18 cellular contexts compared by ENCODE assay signal in the genomic region with DNA sequence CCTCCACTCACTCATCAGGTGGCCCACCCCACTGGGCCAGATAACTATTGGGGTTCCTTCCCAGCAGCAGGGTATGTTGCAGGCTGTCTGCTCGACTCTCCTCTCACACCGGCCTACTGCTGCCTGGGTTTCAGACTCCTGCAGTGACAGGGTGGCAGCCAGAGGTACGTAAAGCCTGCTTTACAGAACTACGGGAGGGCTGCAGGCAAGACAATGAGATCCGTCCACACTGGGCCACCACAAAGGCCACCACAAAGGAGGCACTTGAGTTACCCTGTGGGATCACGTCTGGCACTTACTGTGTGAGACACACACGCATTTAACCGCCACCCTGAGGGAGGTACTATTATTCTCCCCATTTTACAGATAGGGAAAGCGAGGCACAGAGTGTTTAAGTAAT.
A peak's percentile ranks its signal among the peaks of the same experiment; 100 is the strongest.
DNase-seq lines count a peak whose midpoint lies in the region; ATAC-seq and TF ChIP-seq lines count a peak whose summit lies in the region.
"Had no signal": no experiment of that assay in that cellular context is flagged by ENCODE, and none has a peak within 500 bp of the region (broad histone marks: within the 10 kb centered on the region; RNA-seq: fewer than 3 reads in every experiment).

No MANE protein-coding gene starts in this region.

- H3K4me2 ChIP-seq in SU-DHL-6 (ENCODE audit: low read depth, low read length, poor library complexity, severe bottlenecking) = no peak overlapping the region
- H3K4me2 ChIP-seq: A549, BLaER1 had no signal

- H3K27ac Mint-ChIP-seq in activated T-cell treated with anti-CD3 and anti-CD28 coated beads, Interleukin-2, amount 50 U/mL, for 72 hours = peak overlapping the region; percentile 26
- H3K27ac Mint-ChIP-seq in stimulated activated effector memory CD8-positive, alpha-beta T cell treated with anti-CD3 and anti-CD28 coated beads, Interleukin-12 subunit alpha, Interleukin-12 subunit beta, amount 100 ng/mL, for 72 hours = peak overlapping the region; percentile 71
- no peak overlapping the region for H3K27ac Mint-ChIP-seq in T-helper 2 cell treated with Interferon-gamma antibody and Interleukin-4, amounts not matched to agents 5 μg/mL and 100 μg/mL, for 36 hours

- no peak overlapping the region for H2AFZ ChIP-seq in SU-DHL-6 (ENCODE audit: low read depth, low read length, severe bottlenecking)

- H3K36me3 ChIP-seq in SU-DHL-6 (ENCODE audit: low read length) = no peaks in the 10 kb centered on the region
- H3K36me3 ChIP-seq: ascending aorta, thoracic aorta had no signal

- no peak overlapping the region for H3K4me3 ChIP-seq in SU-DHL-6 (ENCODE audit: insufficient read depth, low read length, poor library complexity, severe bottlenecking)
- no peak overlapping the region for H3K4me3 ChIP-seq in coronary artery
- H3K4me3 ChIP-seq: A549, ascending aorta, BLaER1, thoracic aorta had no signal

- H3K4me3 Mint-ChIP-seq in activated T-cell treated with anti-CD3 and anti-CD28 coated beads, Interleukin-2, amount 50 U/mL, for 72 hours = no peak overlapping the region
- no peak overlapping the region for H3K4me3 Mint-ChIP-seq in stimulated activated effector memory CD8-positive, alpha-beta T cell treated with anti-CD3 and anti-CD28 coated beads, Interleukin-12 subunit alpha, Interleukin-12 subunit beta, amount 100 ng/mL, for 72 hours
- no peak overlapping the region for H3K4me3 Mint-ChIP-seq in T-helper 2 cell treated with Interferon-gamma antibody and Interleukin-4, amounts not matched to agents 5 μg/mL and 100 μg/mL, for 36 hours

- peaks cover 38% of the 10 kb centered on the region for H3K4me1 Mint-ChIP-seq in activated T-cell treated with anti-CD3 and anti-CD28 coated beads, Interleukin-2, amount 50 U/mL, for 72 hours (ENCODE audit: low read depth)
- H3K4me1 Mint-ChIP-seq in stimulated activated effector memory CD8-positive, alpha-beta T cell treated with anti-CD3 and anti-CD28 coated beads, Interleukin-12 subunit alpha, Interleukin-12 subunit beta, amount 100 ng/mL, for 72 hours = peaks cover 33% of the 10 kb centered on the region
- peaks cover 8% of the 10 kb centered on the region for H3K4me1 Mint-ChIP-seq in T-helper 2 cell treated with Interferon-gamma antibody and Interleukin-4, amounts not matched to agents 5 μg/mL and 100 μg/mL, for 36 hours (ENCODE audit: low read depth)

- H3K9me3 Mint-ChIP-seq in activated T-cell treated with anti-CD3 and anti-CD28 coated beads, Interleukin-2, amount 50 U/mL, for 72 hours = no peaks in the 10 kb centered on the region
- no peaks in the 10 kb centered on the region for H3K9me3 Mint-ChIP-seq in stimulated activated effector memory CD8-positive, alpha-beta T cell treated with anti-CD3 and anti-CD28 coated beads, Interleukin-12 subunit alpha, Interleukin-12 subunit beta, amount 100 ng/mL, for 72 hours
- no peaks in the 10 kb centered on the region for H3K9me3 Mint-ChIP-seq in T-helper 2 cell treated with Interferon-gamma antibody and Interleukin-4, amounts not matched to agents 5 μg/mL and 100 μg/mL, for 36 hours

- no peak for DNase-seq in activated T-cell treated with anti-CD3 and anti-CD28 coated beads, Interleukin-2, amount 50 U/mL, for 72 hours
- DNase-seq in activated T-cell treated with anti-CD3 and anti-CD28 coated beads, Interleukin-2, amount 50 U/mL, for 1 hour = no peak
- DNase-seq in coronary artery (ENCODE audit: low spot score) (peak; percentile 46), NCI-H2107 treated with DMSO at 0.1 percent for 48 hours (lab: John Stamatoyannopoulos, UW; ENCODE audit: unreplicated experiment) (no peak)
- no peak for DNase-seq in stimulated activated effector memory CD8-positive, alpha-beta T cell treated with anti-CD3 and anti-CD28 coated beads, Interleukin-12 subunit alpha, Interleukin-12 subunit beta, amount 100 ng/mL, for 72 hours (ENCODE audit: low spot score in 2 of 2)
- DNase-seq in T-helper 2 cell treated with Interferon-gamma antibody and Interleukin-4, amounts not matched to agents 5 μg/mL and 100 μg/mL, for 36 hours (ENCODE audit: low spot score) = no peak
- DNase-seq: activated CD8-positive, alpha-beta memory T cell treated with anti-CD3 and anti-CD28 coated beads for 24 hours; DMS153; kidney glomerular epithelial cell; NCI-H187; NCI-H446; NK-92 treated with Interleukin-12 subunit alpha and Interleukin-12 subunit beta, amount 100 ng/mL, for 24 hours had no signal

- no peaks in the 10 kb centered on the region for H3K27me3 Mint-ChIP-seq in activated T-cell treated with anti-CD3 and anti-CD28 coated beads, Interleukin-2, amount 50 U/mL, for 72 hours (ENCODE audit: low read depth)
- H3K27me3 Mint-ChIP-seq in T-helper 2 cell treated with Interferon-gamma antibody and Interleukin-4, amounts not matched to agents 5 μg/mL and 100 μg/mL, for 36 hours (ENCODE audit: low read depth) = no peaks in the 10 kb centered on the region

- H3K79me2 ChIP-seq in SU-DHL-6 (ENCODE audit: insufficient read depth, low read length) = no peaks in the 10 kb centered on the region

- peaks cover 9 to 32% of the 10 kb centered on the region in 2 donors for H3K36me3 Mint-ChIP-seq in activated T-cell treated with anti-CD3 and anti-CD28 coated beads, Interleukin-2, amount 50 U/mL, for 72 hours (ENCODE audit: insufficient read depth in 2 of 2)
- H3K36me3 Mint-ChIP-seq in stimulated activated effector memory CD8-positive, alpha-beta T cell treated with anti-CD3 and anti-CD28 coated beads, Interleukin-12 subunit alpha, Interleukin-12 subunit beta, amount 100 ng/mL, for 72 hours = peaks cover 99% of the 10 kb centered on the region
- H3K36me3 Mint-ChIP-seq in T-helper 2 cell treated with Interferon-gamma antibody and Interleukin-4, amounts not matched to agents 5 μg/mL and 100 μg/mL, for 36 hours (ENCODE audit: low read depth) = peaks cover 51% of the 10 kb centered on the region

- H3K27ac ChIP-seq in SU-DHL-6 (ENCODE audit: low read depth, low read length) = peak overlapping the region; percentile 15; the same call in 1 of the 2 replicates
- no peak overlapping the region for H3K27ac ChIP-seq in coronary artery
- H3K27ac ChIP-seq: ascending aorta, BLaER1, thoracic aorta had no signal

- H3K9ac ChIP-seq in SU-DHL-6 (ENCODE audit: low read length) = no peak overlapping the region
- H3K9ac ChIP-seq: BLaER1 had no signal

- no peaks in the 10 kb centered on the region for H4K20me1 ChIP-seq in SU-DHL-6 (ENCODE audit: low read depth, low read length)
- H4K20me1 ChIP-seq: BLaER1 had no signal

- H3K9me2 ChIP-seq in SU-DHL-6 (replicated peaks; ENCODE audit: insufficient read depth, low read length) = no peaks in the 10 kb centered on the region

- peak in 1 of 2 donors; percentile 7 for ATAC-seq in activated T-cell treated with anti-CD3 and anti-CD28 coated beads, Interleukin-2, amount 50 U/mL, for 72 hours (replicated peaks in 1 of 2)
- peak; percentile 51 for ATAC-seq in stimulated activated effector memory CD8-positive, alpha-beta T cell treated with anti-CD3 and anti-CD28 coated beads, Interleukin-12 subunit alpha, Interleukin-12 subunit beta, amount 100 ng/mL, for 72 hours
- no peak for ATAC-seq in GM21529 (IDR thresholded peaks at IDR 0.05; ENCODE audit: unreplicated experiment)

- H3K9me3 ChIP-seq in SU-DHL-6 (ENCODE audit: insufficient read depth, low read length) = no peaks in the 10 kb centered on the region
- H3K9me3 ChIP-seq: A549, ascending aorta, BLaER1, thoracic aorta had no signal

- H3F3A ChIP-seq in SU-DHL-6 (ENCODE audit: insufficient read depth) = peaks cover 14% of the 10 kb centered on the region; the same call in 1 of the 2 replicates

- no peaks in the 10 kb centered on the region for H3K27me3 ChIP-seq in SU-DHL-6 (ENCODE audit: low read length)
- H3K27me3 ChIP-seq: ascending aorta, BLaER1 had no signal

- no peak for TF ChIP-seq CTCF in SU-DHL-6 (IDR thresholded peaks at IDR 0.05; ENCODE audit: insufficient read depth, low read length, poor library complexity, severe bottlenecking)
- TF ChIP-seq CTCF in coronary artery (IDR thresholded peaks at IDR 0.05) = no peak
